ENCODE assay signal across 8 cellular contexts in genomic region chr6:31203345-31203979, GRCh38.
A peak's percentile ranks its signal among the peaks of the same experiment; 100 is the strongest.
DNase-seq lines count a peak whose midpoint lies in the region; ATAC-seq and TF ChIP-seq lines count a peak whose summit lies in the region.

No MANE protein-coding gene starts in this region.

- peak overlapping the region; percentile 96 for H3K27ac Mint-ChIP-seq in activated naive CD8-positive, alpha-beta T cell treated with anti-CD3 and anti-CD28 coated beads, Interleukin-2, amount 50 U/mL, for 24 hours

- no peak for TF ChIP-seq RAD21 in Ishikawa (IDR thresholded peaks at IDR 0.05; ENCODE audit: low read depth)

- peak overlapping the region; percentile 93 for H3K4me3 Mint-ChIP-seq in activated naive CD8-positive, alpha-beta T cell treated with anti-CD3 and anti-CD28 coated beads, Interleukin-2, amount 50 U/mL, for 24 hours

- ATAC-seq in GM21619 (IDR thresholded peaks at IDR 0.05; ENCODE audit: unreplicated experiment): peak; percentile 40
- ATAC-seq in activated naive CD8-positive, alpha-beta T cell treated with anti-CD3 and anti-CD28 coated beads, Interleukin-2, amount 50 U/mL, for 24 hours: peak; percentile 85

- peaks cover 12% of the 10 kb centered on the region for H3K9me3 Mint-ChIP-seq in activated naive CD8-positive, alpha-beta T cell treated with anti-CD3 and anti-CD28 coated beads, Interleukin-2, amount 50 U/mL, for 24 hours

- peaks cover 7% of the 10 kb centered on the region for H3K36me3 Mint-ChIP-seq in activated naive CD8-positive, alpha-beta T cell treated with anti-CD3 and anti-CD28 coated beads, Interleukin-2, amount 50 U/mL, for 24 hours (ENCODE audit: low read depth)

- peaks cover 64% of the 10 kb centered on the region for H3K4me1 Mint-ChIP-seq in activated naive CD8-positive, alpha-beta T cell treated with anti-CD3 and anti-CD28 coated beads, Interleukin-2, amount 50 U/mL, for 24 hours

- H3K27me3 Mint-ChIP-seq in activated naive CD8-positive, alpha-beta T cell treated with anti-CD3 and anti-CD28 coated beads, Interleukin-2, amount 50 U/mL, for 24 hours: no peaks in the 10 kb centered on the region

- no peak for TF ChIP-seq EP300 in Ishikawa (IDR thresholded peaks at IDR 0.05; ENCODE audit: borderline replicate concordance)

- peak; percentile 97 for DNase-seq in DMS53 (lab: John Stamatoyannopoulos, UW)
- DNase-seq in SIG-M5 treated with dmso at 0.1 percent for 504 hours (lab: John Stamatoyannopoulos, UW; ENCODE audit: unreplicated experiment): peak; percentile 81
- peak; percentile 61 for DNase-seq in activated naive CD8-positive, alpha-beta T cell treated with anti-CD3 and anti-CD28 coated beads, Interleukin-2, amount 50 U/mL, for 24 hours
- peak; percentile 85 for DNase-seq in kidney glomerular epithelial cell (lab: John Stamatoyannopoulos, UW)
- DNase-seq in stimulated activated CD4-positive, alpha-beta T cell treated with anti-CD3 and anti-CD28 coated beads, TNF-alpha, amount 100 ng/mL, for 48 hours (ENCODE audit: low read depth in 3 of 3): peak in 2 of 3 donors; percentile 49 to 59
- no peak for DNase-seq in NCI-H446 (lab: John Stamatoyannopoulos, UW)

TF ChIP-seq in Ishikawa, 13 proteins besides CTCF, POLR2A, EP300 and RAD21:
- TF ChIP-seq MAX (IDR thresholded peaks at IDR 0.05) (peak; percentile 43; the same call in 1 of the 2 replicates), REST (IDR thresholded peaks at IDR 0.05; ENCODE audit: low read depth) (peak; percentile 19; the same call in 1 of the 2 replicates), TEAD4 (IDR thresholded peaks at IDR 0.05) (no peak), FOXM1 (IDR thresholded peaks at IDR 0.05; ENCODE audit: borderline replicate concordance, low read depth) (no peak)

Comparison
In these comparisons a context has a peak if more than half of its experiments do, and no peak if none do; other contexts are left out.
1. DNase-seq: peak in DMS53 (single experiment), SIG-M5 treated with dmso at 0.1 percent for 504 hours (single experiment), activated naive CD8-positive, alpha-beta T cell treated with anti-CD3 and anti-CD28 coated beads, Interleukin-2, amount 50 U/mL, for 24 hours (single experiment), kidney glomerular epithelial cell (single experiment) and stimulated activated CD4-positive, alpha-beta T cell treated with anti-CD3 and anti-CD28 coated beads, TNF-alpha, amount 100 ng/mL, for 48 hours (2 of 3); none in NCI-H446 (0 of 2).